In the genomic region with DNA sequence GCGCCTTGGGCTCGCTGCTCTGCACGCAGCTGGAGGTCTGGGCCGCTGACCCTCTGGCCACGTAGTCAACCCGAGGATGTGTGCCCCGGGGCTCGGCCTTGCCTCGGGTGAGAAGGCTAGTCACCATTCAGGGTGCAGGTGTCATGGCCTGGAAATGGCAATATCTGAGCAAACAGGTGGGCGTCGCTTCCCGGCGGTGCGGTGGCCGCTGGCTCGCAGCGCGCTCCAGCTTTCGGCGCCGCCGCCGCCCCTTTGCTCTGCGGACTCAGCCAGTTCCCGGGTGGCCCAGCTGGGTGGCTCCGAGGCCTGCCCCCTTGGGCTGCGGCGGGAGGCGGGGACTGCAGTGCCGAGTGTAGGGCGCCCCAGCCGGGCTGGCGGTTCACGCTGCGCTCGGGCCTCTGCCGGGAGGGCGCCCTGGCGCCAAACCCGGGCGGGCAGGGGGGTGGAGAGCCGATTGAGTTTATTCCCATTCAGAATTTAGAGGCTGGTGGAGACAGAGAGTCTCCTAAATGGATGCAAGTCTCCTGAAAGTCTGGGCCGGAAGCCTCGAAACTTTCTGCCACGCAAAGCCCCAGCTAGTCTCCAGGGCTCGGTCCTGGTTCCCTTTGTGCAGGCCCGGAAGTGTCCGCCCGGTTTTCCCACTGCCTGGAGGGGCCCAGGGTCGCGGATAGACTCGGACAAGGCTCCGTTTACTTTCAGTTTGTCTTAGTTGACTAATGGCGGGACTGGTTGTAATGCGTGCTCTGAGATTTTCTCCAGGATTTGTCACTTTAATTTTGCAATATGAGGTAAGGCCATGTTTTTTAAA, we compare ENCODE assay signal across 8 cellular contexts. TPM values are rescaled to one million over a fixed set of nuclear protein-coding genes. Genes with fewer than 3 reads are reported as not detected.
DNase-seq lines count a peak whose midpoint lies in the region; ATAC-seq and TF ChIP-seq lines count a peak whose summit lies in the region.

No MANE protein-coding gene starts in this region.

- H3K27ac Mint-ChIP-seq in CD14-positive monocyte, result no peak overlapping the region
- H3K27ac Mint-ChIP-seq in activated naive CD8-positive, alpha-beta T cell treated with anti-CD3 and anti-CD28 coated beads, Interleukin-2, amount 10 ng/mL, durations not matched to agents 7 days and 5 days, result no peak overlapping the region
- peak overlapping the region; percentile 1 for H3K27ac Mint-ChIP-seq in stimulated activated naive B cell treated with anti-CD40 and anti-IgM and Interleukin-4, amounts not matched to agents 10 μg/mL and 1 μg/mL and 100 μg/mL, for 72 hours

- peaks cover 3 to 6% of the 10 kb centered on the region in 2 donors for H3K36me3 Mint-ChIP-seq in CD14-positive monocyte
- H3K36me3 Mint-ChIP-seq in activated naive CD8-positive, alpha-beta T cell treated with anti-CD3 and anti-CD28 coated beads, Interleukin-2, amount 10 ng/mL, durations not matched to agents 7 days and 5 days, result no peaks in the 10 kb centered on the region
- H3K36me3 Mint-ChIP-seq in stimulated activated naive B cell treated with anti-CD40 and anti-IgM and Interleukin-4, amounts not matched to agents 10 μg/mL and 1 μg/mL and 100 μg/mL, for 72 hours, result peaks cover 2 to 8% of the 10 kb centered on the region in 2 donors

- H3K4me3 Mint-ChIP-seq in CD14-positive monocyte, result peak overlapping the region; percentile 78 to 93
- peak overlapping the region; percentile 77 for H3K4me3 Mint-ChIP-seq in activated naive CD8-positive, alpha-beta T cell treated with anti-CD3 and anti-CD28 coated beads, Interleukin-2, amount 10 ng/mL, durations not matched to agents 7 days and 5 days
- peak overlapping the region; percentile 72 to 77 for H3K4me3 Mint-ChIP-seq in stimulated activated naive B cell treated with anti-CD40 and anti-IgM and Interleukin-4, amounts not matched to agents 10 μg/mL and 1 μg/mL and 100 μg/mL, for 72 hours

- POLR2A ChIA-PET in activated naive CD8-positive, alpha-beta T cell treated with anti-CD3 and anti-CD28 coated beads, Interleukin-2, amount 10 ng/mL, durations not matched to agents 7 days and 5 days (lab: Charles Lee), result no interaction called here

- H3K9me3 ChIP-seq in iPS-18c (ENCODE audit: control insufficient read depth, insufficient read depth, low read length), result no peaks in the 10 kb centered on the region

- ATAC-seq in HG03439 (IDR thresholded peaks at IDR 0.05; ENCODE audit: unreplicated experiment), result peak; percentile 39
- peak; percentile 71 for ATAC-seq in activated naive CD8-positive, alpha-beta T cell treated with anti-CD3 and anti-CD28 coated beads, Interleukin-2, amount 10 ng/mL, durations not matched to agents 7 days and 5 days (ENCODE audit: low read depth)
- ATAC-seq in stimulated activated naive B cell treated with anti-CD40 and anti-IgM and Interleukin-4, amounts not matched to agents 10 μg/mL and 1 μg/mL and 100 μg/mL, for 72 hours (replicated peaks), result peak; percentile 44 to 51

- peaks cover 35% of the 10 kb centered on the region for H3K4me1 Mint-ChIP-seq in CD14-positive monocyte
- peaks cover 10% of the 10 kb centered on the region for H3K4me1 Mint-ChIP-seq in activated naive CD8-positive, alpha-beta T cell treated with anti-CD3 and anti-CD28 coated beads, Interleukin-2, amount 10 ng/mL, durations not matched to agents 7 days and 5 days
- H3K4me1 Mint-ChIP-seq in stimulated activated naive B cell treated with anti-CD40 and anti-IgM and Interleukin-4, amounts not matched to agents 10 μg/mL and 1 μg/mL and 100 μg/mL, for 72 hours, result peaks cover 23% of the 10 kb centered on the region in 2 donors

- intact Hi-C loops in CD14-positive monocyte (cut with micrococcal nuclease), result loop anchor here in 1 of 2 donors (10.0 kb wide), 1 partner anchor 401 kb away; no protein-coding TSS in a partner anchor

- peaks cover 0 to 38% (median 22%) of the 10 kb centered on the region in 7 donors for H3K9me3 Mint-ChIP-seq in CD14-positive monocyte
- no peaks in the 10 kb centered on the region for H3K9me3 Mint-ChIP-seq in activated naive CD8-positive, alpha-beta T cell treated with anti-CD3 and anti-CD28 coated beads, Interleukin-2, amount 10 ng/mL, durations not matched to agents 7 days and 5 days
- H3K9me3 Mint-ChIP-seq in stimulated activated naive B cell treated with anti-CD40 and anti-IgM and Interleukin-4, amounts not matched to agents 10 μg/mL and 1 μg/mL and 100 μg/mL, for 72 hours, result peaks cover 3% of the 10 kb centered on the region in 2 donors

- TF ChIP-seq POLR2A in GM19193 (IDR thresholded peaks at IDR 0.05; ENCODE audit: extremely low read depth, insufficient read depth, insufficient read length), result peak; percentile 45

- TF ChIP-seq CTCF in CD14-positive monocyte (IDR thresholded peaks at IDR 0.05), result no peak

- DNase-seq in CD14-positive monocyte (ENCODE audit: low spot score) (no peak), T-helper 9 cell (no peak), NCI-H1930 (lab: John Stamatoyannopoulos, UW) (no peak)
- peak; percentile 48 for DNase-seq in activated naive CD8-positive, alpha-beta T cell treated with anti-CD3 and anti-CD28 coated beads, Interleukin-2, amount 10 ng/mL, durations not matched to agents 7 days and 5 days
- DNase-seq in stimulated activated naive B cell treated with anti-CD40 and anti-IgM and Interleukin-4, amounts not matched to agents 10 μg/mL and 1 μg/mL and 100 μg/mL, for 72 hours, result no peak

- peaks cover 78 to 86% (median 85%) of the 10 kb centered on the region in 3 donors for H3K27me3 Mint-ChIP-seq in CD14-positive monocyte (ENCODE audit: low read depth in 3 of 3)
- H3K27me3 Mint-ChIP-seq in activated naive CD8-positive, alpha-beta T cell treated with anti-CD3 and anti-CD28 coated beads, Interleukin-2, amount 10 ng/mL, durations not matched to agents 7 days and 5 days, result peaks cover 80% of the 10 kb centered on the region
- peaks cover 65 to 80% of the 10 kb centered on the region in 2 donors for H3K27me3 Mint-ChIP-seq in stimulated activated naive B cell treated with anti-CD40 and anti-IgM and Interleukin-4, amounts not matched to agents 10 μg/mL and 1 μg/mL and 100 μg/mL, for 72 hours

- H3K4me3 ChIP-seq in iPS-18c (ENCODE audit: insufficient read depth, low read depth, low read length), result peak overlapping the region; percentile 58

RNA-seq across cellular contexts. Expression of a gene that starts 11.3 kb away (rescaled TPM):
- not detected for polyA plus RNA-seq in CD14-positive monocyte
- not detected for total RNA-seq in activated naive CD8-positive, alpha-beta T cell treated with anti-CD3 and anti-CD28 coated beads, Interleukin-2, amount 10 ng/mL, durations not matched to agents 7 days and 5 days
